18 cellular contexts compared by ENCODE assay signal in the genomic region with DNA sequence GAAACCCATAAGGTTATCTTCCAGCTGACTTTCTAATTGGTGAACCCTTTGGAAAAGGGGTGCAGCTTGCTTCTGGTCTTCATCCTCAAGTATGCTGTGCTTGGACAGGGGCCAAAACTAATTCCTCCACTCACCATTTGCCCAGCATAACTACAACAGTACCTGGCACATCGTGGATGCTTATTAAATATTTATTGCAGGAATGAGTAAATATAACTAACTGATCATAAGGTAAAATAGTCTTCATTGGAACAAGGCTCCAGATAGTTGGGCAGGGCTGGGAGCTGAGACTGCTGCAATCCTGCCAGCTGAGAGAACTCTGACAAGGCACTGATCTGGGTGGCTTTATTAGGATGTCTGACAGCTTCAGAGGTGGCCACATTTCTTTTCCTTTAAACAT. TPM values are rescaled to one million over a fixed set of nuclear protein-coding genes. Genes with fewer than 3 reads are reported as not detected.
DNase-seq lines count a peak whose midpoint lies in the region; ATAC-seq, FAIRE-seq and TF ChIP-seq lines count a peak whose summit lies in the region.
"Had no signal": no experiment of that assay in that cellular context is flagged by ENCODE, and none has a peak within 500 bp of the region (broad histone marks: within the 10 kb centered on the region; RNA-seq: fewer than 3 reads in every experiment).

No MANE protein-coding gene starts in this region.

- no peak overlapping the region for H3K27ac Mint-ChIP-seq in neural crest cell (ENCODE audit: unreplicated experiment)
- H3K27ac Mint-ChIP-seq: GM23338 had no signal

- H3K27ac ChIP-seq in K562 (ENCODE audit: extremely low read depth, low read depth, low read length) (no peak overlapping the region), testis (no peak overlapping the region)
- H3K27ac ChIP-seq: SJCRH30 had no signal

- H2AFZ ChIP-seq in K562 (ENCODE audit: low read depth, low read length) = no peak overlapping the region
- H2AFZ ChIP-seq: GM23338 had no signal

- H3K4me3 ChIP-seq in K562 (no peak overlapping the region), testis (no peak overlapping the region)
- H3K4me3 ChIP-seq: GM23338, SJCRH30 had no signal

- H3K79me2 ChIP-seq in K562 (ENCODE audit: control insufficient read depth, insufficient read depth, low read length) = peaks cover 18% of the 10 kb centered on the region

- H3K9me3 ChIP-seq in K562 (replicated peaks; ENCODE audit: control insufficient read depth, insufficient read depth, low read depth, low read length) (no peaks in the 10 kb centered on the region), testis (no peaks in the 10 kb centered on the region)
- H3K9me3 ChIP-seq: Caco-2, SJCRH30 had no signal

- peaks cover 14% of the 10 kb centered on the region; the same call in 1 of the 2 replicates for H4K20me1 ChIP-seq in K562 (replicated peaks; ENCODE audit: control insufficient read depth, insufficient read depth, low read length)

- no peaks in the 10 kb centered on the region for H3K9me1 ChIP-seq in K562 (ENCODE audit: control insufficient read depth, insufficient read depth, low read length)

- H3K27me3 ChIP-seq in K562 (ENCODE audit: control insufficient read depth in 2 of 2, insufficient read depth in 2 of 2, low read length in 2 of 2) (no peaks in the 10 kb centered on the region), testis (no peaks in the 10 kb centered on the region)
- H3K27me3 ChIP-seq: SJCRH30 had no signal

- TF ChIP-seq CTCF in K562 (IDR thresholded peaks at IDR 0.05 in 2 of 3, conservative IDR thresholded peaks at IDR 0.05 in 1 of 3; ENCODE audit: insufficient read depth in 2 of 3, low read depth in 1 of 3, low read length in 3 of 3) = no peak
- no peak for TF ChIP-seq CTCF in neural crest cell (conservative IDR thresholded peaks at IDR 0.05)
- no peak for TF ChIP-seq CTCF in testis (IDR thresholded peaks at IDR 0.05)

- H3K4me1 Mint-ChIP-seq in neural crest cell = peaks cover 77% of the 10 kb centered on the region

- TF ChIP-seq POLR2A in K562 (conservative IDR thresholded peaks at IDR 0.05) (no peak), testis (IDR thresholded peaks at IDR 0.05) (no peak)

- no peaks in the 10 kb centered on the region for H3K27me3 Mint-ChIP-seq in neural crest cell (ENCODE audit: low read depth)

- peaks cover 2% of the 10 kb centered on the region for H3K36me3 Mint-ChIP-seq in neural crest cell (ENCODE audit: low read depth)

- no peak for TF ChIP-seq RAD21 in K562 (CRISPR knock-in tag; conservative IDR thresholded peaks at IDR 0.05 in 1 of 2, IDR thresholded peaks at IDR 0.05 in 1 of 2)

- CTCF ChIA-PET in K562 (lab: Yijun Ruan, JAX; ENCODE audit: low intra/inter-chr PET ratio) = no interaction called here

- H3K4me3 Mint-ChIP-seq in neural crest cell = peak overlapping the region; percentile 34
- H3K4me3 Mint-ChIP-seq: GM23338 had no signal

- BruUV-seq in K562 (replicated peaks; lab: Mats Ljungman, UMichigan) = no TSS peak

- peaks cover 51 to 56% of the 10 kb centered on the region in 2 experiments for H3K4me1 ChIP-seq in K562 (replicated peaks in 1 of 2; ENCODE audit: control insufficient read depth in 2 of 2, insufficient read depth in 2 of 2, low read length in 2 of 2)
- H3K4me1 ChIP-seq in testis = peaks cover 35% of the 10 kb centered on the region

- in situ Hi-C loops in K562 (cut with MboI) = no loop called here

- ATAC-seq in K562 (no peak), HG02623 (IDR thresholded peaks at IDR 0.05; ENCODE audit: unreplicated experiment) (no peak)
- ATAC-seq: GM23338 had no signal

- 84% methylated on average over 1 of the region's 1 CpG for WGBS in K562 (ENCODE audit: insufficient coverage, low coverage, missing lambda C conversion rate)
- 66 to 100% methylated on average over 1 of the region's 1 CpG for WGBS in testis, 2 donors

- H3K36me3 ChIP-seq in K562 (ENCODE audit: control insufficient read depth, insufficient read depth, low read length) = peaks cover 10% of the 10 kb centered on the region; the same call in 1 of the 3 replicates
- H3K36me3 ChIP-seq in testis (ENCODE audit: low read depth, missing control alignments) = no peaks in the 10 kb centered on the region
- H3K36me3 ChIP-seq: SJCRH30 had no signal

- POLR2A ChIA-PET in K562 (lab: Yijun Ruan, JAX) = interaction anchor here (1.1 kb wide), 1 partner anchor 22 kb away, joined by 3 read pairs; no protein-coding TSS in a partner anchor

- TF ChIP-seq EP300 in K562 (IDR thresholded peaks at IDR 0.05; ENCODE audit: low read length) = no peak

- FAIRE-seq in K562 (lab: Jason Lieb, UNC) = no peak
- FAIRE-seq: GM19239 had no signal

- no peak overlapping the region for H3K4me2 ChIP-seq in K562 (ENCODE audit: insufficient read depth, low read length)
- H3K4me2 ChIP-seq: GM23338 had no signal

- DNase-seq in HT-29 (ENCODE audit: low spot score) (peak; percentile 34), K562 (ENCODE audit: extremely low read depth in 1 of 4, low spot score in 3 of 4) (no peak), neural crest cell (ENCODE audit: low read depth, low spot score) (no peak), testis (peak; percentile 11), NCI-H2196 (lab: John Stamatoyannopoulos, UW; ENCODE audit: unreplicated experiment) (no peak), NCI-H2029 treated with DMSO at 0.1 percent for 48 hours (lab: John Stamatoyannopoulos, UW) (no peak)
- DNase-seq: AML-193, Caco-2, GF-D8, HCEC 1CT, KBM-7, MV-4-11, NCI-H187, NCI-H226, SJCRH30 had no signal

- intact Hi-C loops in K562 (cut with micrococcal nuclease) = no loop called here
- intact Hi-C loops in testis (cut with DNase I; ENCODE audit: low total_unique reads) = no loop called here

- H3K9ac ChIP-seq in K562 (ENCODE audit: insufficient read depth in 1 of 2, low read depth in 2 of 2, low read length in 2 of 2) = no peak overlapping the region

- H3K9me3 Mint-ChIP-seq in neural crest cell = no peaks in the 10 kb centered on the region
- H3K9me3 Mint-ChIP-seq: GM23338 had no signal

RNA-seq across cellular contexts. Expression of a gene that starts 2.4 kb away (rescaled TPM):
- 29.5 and 44.1 TPM in 2 replicates for total RNA-seq in HT-29 (2014; rRNA removed; shearing (Covaris generic))
- total RNA-seq in K562 (2011; cell fraction: chromatin; rRNA removed; ENCODE audit: low replicate concordance) = 140 and 344 TPM in 2 replicates
- total RNA-seq in K562 (2011; cell fraction: nucleolus; rRNA removed) = 167 and 174 TPM in 2 replicates
- total RNA-seq in K562 (2011; cell fraction: nucleoplasm; rRNA removed) = 143 and 150 TPM in 2 replicates
- total RNA-seq in K562 (2014; rRNA removed) (5.9 and 7.1 TPM in 2 replicates), K562 (2014; rRNA removed; fragmentation: Illumina TruSeq; extraction: Trizol) (4.4 and 6.5 TPM in 2 replicates), K562 (2015; rRNA removed; fragmentation: Illumina TruSeq; extraction: Trizol) (6.1 and 7.0 TPM in 2 replicates), K562 (2021) (17.7 and 20.2 TPM in 2 replicates), neural crest cell (33.5 and 37.6 TPM in 2 replicates), testis (100 to 1,000 TPM in 1 of 2 donors, 10 to 100 TPM in 1; 93.8 to 129 TPM)
- polyA plus RNA-seq in K562 (2011; rRNA removed) (11.5 and 21.7 TPM in 2 replicates), K562 (2014; fragmentation: Illumina TruSeq; extraction: Trizol) (14.4 and 15.6 TPM in 2 replicates), K562 (2014; fragmentation: Nextera tagmentation; extraction: Ambion mirVana) (1 to 10 TPM; 2.4 to 3.6 TPM), K562 (2014; rRNA removed) (14.1 and 22.2 TPM in 2 replicates), testis (ENCODE audit: insufficient read depth, low read depth, low replicate concordance) (69.5 TPM)
- polyA plus RNA-seq in K562 (2011; cell fraction: cytosol; rRNA removed) = 11.6 and 15.7 TPM in 2 replicates
- polyA plus RNA-seq in K562 (2011; cell fraction: nucleus; rRNA removed) = 117 and 144 TPM in 2 replicates
- polyA plus RNA-seq in K562 (2012) = 15.7 and 22.6 TPM in 2 replicates
- 16.3 and 17.1 TPM in 2 replicates for polyA minus RNA-seq in K562 (2011; rRNA and poly(A)+ RNA removed)
- 14.1 and 17.0 TPM in 2 replicates for polyA minus RNA-seq in K562 (2011; cell fraction: cytosol; rRNA and poly(A)+ RNA removed)
- polyA minus RNA-seq in K562 (2011; cell fraction: nucleus; rRNA and poly(A)+ RNA removed) = 32.9 and 48.4 TPM in 2 replicates

RNA-seq across cellular contexts. Expression of a gene that starts 23.0 kb away (rescaled TPM):
- total RNA-seq in HT-29 (2014; rRNA removed; shearing (Covaris generic)) = 11.3 and 14.7 TPM in 2 replicates
- total RNA-seq in K562 (2011; cell fraction: chromatin; rRNA removed; ENCODE audit: low replicate concordance) = 19.3 and 31.5 TPM in 2 replicates
- total RNA-seq in K562 (2011; cell fraction: nucleolus; rRNA removed) = 15.1 and 17.0 TPM in 2 replicates
- 12.9 and 14.2 TPM in 2 replicates for total RNA-seq in K562 (2011; cell fraction: nucleoplasm; rRNA removed)
- total RNA-seq in K562 (2014; rRNA removed) (0.95 and 1.3 TPM in 2 replicates), K562 (2014; rRNA removed; fragmentation: Illumina TruSeq; extraction: Trizol) (1.1 and 1.4 TPM in 2 replicates), K562 (2015; rRNA removed; fragmentation: Illumina TruSeq; extraction: Trizol) (0.87 and 1.2 TPM in 2 replicates), K562 (2021) (3.5 and 3.6 TPM in 2 replicates), neural crest cell (6.4 and 7.7 TPM in 2 replicates), testis (100 to 1,000 TPM; 167 to 187 TPM)
- polyA plus RNA-seq in K562 (2011; rRNA removed) (3.0 and 3.1 TPM in 2 replicates), K562 (2014; fragmentation: Illumina TruSeq; extraction: Trizol) (2.4 and 2.8 TPM in 2 replicates), K562 (2014; fragmentation: Nextera tagmentation; extraction: Ambion mirVana) (under 1 TPM; 0.21 to 0.56 TPM), K562 (2014; rRNA removed) (3.2 and 4.9 TPM in 2 replicates), testis (ENCODE audit: insufficient read depth, low read depth, low replicate concordance) (800 TPM)
- polyA plus RNA-seq in K562 (2011; cell fraction: cytosol; rRNA removed) = 1.3 and 1.4 TPM in 2 replicates
- 22.1 and 23.9 TPM in 2 replicates for polyA plus RNA-seq in K562 (2011; cell fraction: nucleus; rRNA removed)
- 2.5 and 5.8 TPM in 2 replicates for polyA plus RNA-seq in K562 (2012)
- polyA minus RNA-seq in K562 (2011; rRNA and poly(A)+ RNA removed) = 1.7 and 2.7 TPM in 2 replicates
- polyA minus RNA-seq in K562 (2011; cell fraction: cytosol; rRNA and poly(A)+ RNA removed) = 2.0 TPM in 1 of 2 replicates, not detected in the other
- 3.2 and 3.3 TPM in 2 replicates for polyA minus RNA-seq in K562 (2011; cell fraction: nucleus; rRNA and poly(A)+ RNA removed)

RNA-seq across cellular contexts. Expression of a gene that starts 32.1 kb away (rescaled TPM):
- 82.6 and 88.4 TPM in 2 replicates for total RNA-seq in HT-29 (2014; rRNA removed; shearing (Covaris generic))
- 47.5 and 78.4 TPM in 2 replicates for total RNA-seq in K562 (2011; cell fraction: chromatin; rRNA removed; ENCODE audit: low replicate concordance)
- 27.7 and 27.9 TPM in 2 replicates for total RNA-seq in K562 (2011; cell fraction: nucleolus; rRNA removed)
- 55.0 and 89.9 TPM in 2 replicates for total RNA-seq in K562 (2011; cell fraction: nucleoplasm; rRNA removed)
- 61.0 and 64.9 TPM in 2 replicates for total RNA-seq in K562 (2014; rRNA removed)
- 94.7 and 109 TPM in 2 replicates for total RNA-seq in K562 (2014; rRNA removed; fragmentation: Illumina TruSeq; extraction: Trizol)
- total RNA-seq in K562 (2015; rRNA removed; fragmentation: Illumina TruSeq; extraction: Trizol) = 70.4 and 74.2 TPM in 2 replicates
- total RNA-seq in K562 (2021) = 82.3 and 90.2 TPM in 2 replicates
- polyA plus RNA-seq in K562 (2011; rRNA removed) = 43.3 and 55.3 TPM in 2 replicates
- 31.2 and 34.2 TPM in 2 replicates for polyA plus RNA-seq in K562 (2011; cell fraction: cytosol; rRNA removed)
- 17.3 and 17.8 TPM in 2 replicates for polyA plus RNA-seq in K562 (2011; cell fraction: nucleus; rRNA removed)
- 28.3 and 30.4 TPM in 2 replicates for polyA plus RNA-seq in K562 (2012)
- 38.0 and 39.3 TPM in 2 replicates for polyA plus RNA-seq in K562 (2014; fragmentation: Illumina TruSeq; extraction: Trizol)
- polyA plus RNA-seq in K562 (2014; fragmentation: Nextera tagmentation; extraction: Ambion mirVana) = 10 to 100 TPM; 27.8 to 81.6 TPM
- polyA plus RNA-seq in K562 (2014; rRNA removed) = 34.5 and 36.4 TPM in 2 replicates
- polyA minus RNA-seq in K562 (2011; rRNA and poly(A)+ RNA removed) = 203 and 224 TPM in 2 replicates
- polyA minus RNA-seq in K562 (2011; cell fraction: cytosol; rRNA and poly(A)+ RNA removed) = 49.4 and 74.5 TPM in 2 replicates
- 15.5 and 22.9 TPM in 2 replicates for polyA minus RNA-seq in K562 (2011; cell fraction: nucleus; rRNA and poly(A)+ RNA removed)
- 132 and 134 TPM in 2 replicates for total RNA-seq in neural crest cell
- 100 to 1,000 TPM; 150 to 156 TPM for total RNA-seq in testis
- 66.5 TPM for polyA plus RNA-seq in testis (ENCODE audit: insufficient read depth, low read depth, low replicate concordance)

RNA-seq across cellular contexts. Expression of a gene that starts 55.7 kb away (rescaled TPM):
- total RNA-seq in HT-29 (2014; rRNA removed; shearing (Covaris generic)) = 81.7 and 85.4 TPM in 2 replicates
- total RNA-seq in K562 (2011; cell fraction: chromatin; rRNA removed; ENCODE audit: low replicate concordance) = 109 and 170 TPM in 2 replicates
- 70.1 and 82.7 TPM in 2 replicates for total RNA-seq in K562 (2011; cell fraction: nucleolus; rRNA removed)
- 95.3 and 149 TPM in 2 replicates for total RNA-seq in K562 (2011; cell fraction: nucleoplasm; rRNA removed)
- total RNA-seq in K562 (2014; rRNA removed) = 15.2 and 20.8 TPM in 2 replicates
- 15.2 and 15.6 TPM in 2 replicates for total RNA-seq in K562 (2014; rRNA removed; fragmentation: Illumina TruSeq; extraction: Trizol)
- 16.7 and 18.2 TPM in 2 replicates for total RNA-seq in K562 (2015; rRNA removed; fragmentation: Illumina TruSeq; extraction: Trizol)
- total RNA-seq in K562 (2021) = 29.2 and 30.4 TPM in 2 replicates
- 14.9 and 15.6 TPM in 2 replicates for polyA plus RNA-seq in K562 (2011; rRNA removed)
- polyA plus RNA-seq in K562 (2011; cell fraction: cytosol; rRNA removed) = 12.6 and 18.1 TPM in 2 replicates
- polyA plus RNA-seq in K562 (2011; cell fraction: nucleus; rRNA removed) = 52.6 and 75.4 TPM in 2 replicates
- 14.7 and 15.3 TPM in 2 replicates for polyA plus RNA-seq in K562 (2012)
- polyA plus RNA-seq in K562 (2014; fragmentation: Illumina TruSeq; extraction: Trizol) = 19.9 and 22.1 TPM in 2 replicates
- polyA plus RNA-seq in K562 (2014; fragmentation: Nextera tagmentation; extraction: Ambion mirVana) = 1 to 10 TPM; 3.1 to 3.9 TPM
- 25.3 and 27.7 TPM in 2 replicates for polyA plus RNA-seq in K562 (2014; rRNA removed)
- polyA minus RNA-seq in K562 (2011; rRNA and poly(A)+ RNA removed) = 14.8 and 19.1 TPM in 2 replicates
- polyA minus RNA-seq in K562 (2011; cell fraction: cytosol; rRNA and poly(A)+ RNA removed) = 10.0 and 10.3 TPM in 2 replicates
- 21.3 and 21.8 TPM in 2 replicates for polyA minus RNA-seq in K562 (2011; cell fraction: nucleus; rRNA and poly(A)+ RNA removed)
- total RNA-seq in neural crest cell = 49.7 and 53.1 TPM in 2 replicates
- 10 to 100 TPM; 57.7 to 66.5 TPM for total RNA-seq in testis
- 52.0 TPM for polyA plus RNA-seq in testis (ENCODE audit: insufficient read depth, low read depth, low replicate concordance)

RNA-seq across cellular contexts. Expression of a gene that starts 56.3 kb away (rescaled TPM):
- 10.8 and 11.5 TPM in 2 replicates for total RNA-seq in HT-29 (2014; rRNA removed; shearing (Covaris generic))
- 50.5 and 69.2 TPM in 2 replicates for total RNA-seq in K562 (2011; cell fraction: chromatin; rRNA removed; ENCODE audit: low replicate concordance)
- total RNA-seq in K562 (2011; cell fraction: nucleolus; rRNA removed) = 27.5 and 29.7 TPM in 2 replicates
- total RNA-seq in K562 (2011; cell fraction: nucleoplasm; rRNA removed) = 50.4 and 53.5 TPM in 2 replicates
- total RNA-seq in K562 (2014; rRNA removed) = 6.6 and 10.1 TPM in 2 replicates
- 11.9 and 13.5 TPM in 2 replicates for total RNA-seq in K562 (2014; rRNA removed; fragmentation: Illumina TruSeq; extraction: Trizol)
- 9.5 and 10.2 TPM in 2 replicates for total RNA-seq in K562 (2015; rRNA removed; fragmentation: Illumina TruSeq; extraction: Trizol)
- total RNA-seq in K562 (2021) = 22.3 and 24.8 TPM in 2 replicates
- 12.6 and 18.0 TPM in 2 replicates for polyA plus RNA-seq in K562 (2011; rRNA removed)
- polyA plus RNA-seq in K562 (2011; cell fraction: cytosol; rRNA removed) = 12.9 and 16.7 TPM in 2 replicates
- polyA plus RNA-seq in K562 (2011; cell fraction: nucleus; rRNA removed) = 28.9 and 44.6 TPM in 2 replicates
- polyA plus RNA-seq in K562 (2012) = 12.9 and 16.1 TPM in 2 replicates
- 20.2 and 22.7 TPM in 2 replicates for polyA plus RNA-seq in K562 (2014; fragmentation: Illumina TruSeq; extraction: Trizol)
- 1 to 10 TPM; 6.6 to 7.4 TPM for polyA plus RNA-seq in K562 (2014; fragmentation: Nextera tagmentation; extraction: Ambion mirVana)
- polyA plus RNA-seq in K562 (2014; rRNA removed) = 11.6 and 12.1 TPM in 2 replicates
- polyA minus RNA-seq in K562 (2011; rRNA and poly(A)+ RNA removed) = 22.6 and 29.9 TPM in 2 replicates
- 14.1 and 26.8 TPM in 2 replicates for polyA minus RNA-seq in K562 (2011; cell fraction: cytosol; rRNA and poly(A)+ RNA removed)
- polyA minus RNA-seq in K562 (2011; cell fraction: nucleus; rRNA and poly(A)+ RNA removed) = 17.6 and 23.9 TPM in 2 replicates
- 47.2 and 47.5 TPM in 2 replicates for total RNA-seq in neural crest cell
- total RNA-seq in testis = 10 to 100 TPM; 37.8 to 48.9 TPM
- 44.9 TPM for polyA plus RNA-seq in testis (ENCODE audit: insufficient read depth, low read depth, low replicate concordance)

Comparison
In these comparisons a context has a peak if more than half of its experiments do, and no peak if none do; other contexts are left out.
1. DNase-seq: peak in HT-29 (single experiment) and testis (single experiment); none in K562 (0 of 4), neural crest cell (single experiment), NCI-H2196 (single experiment) and NCI-H2029 treated with DMSO at 0.1 percent for 48 hours (single experiment).
2. RNA of a gene that starts 23.0 kb away (total RNA-seq): 167 to 187 TPM in testis; 11.3 to 14.7 TPM in HT-29, 6.4 to 7.7 TPM in neural crest cell and 0.87 to 31.5 TPM in K562; every median in the first group is over 4 times any median in the second.